In genomic region chr9:137231313-137232039, GRCh38 we compare ENCODE assay signal across 37 cellular contexts. TPM values are rescaled to one million over a fixed set of nuclear protein-coding genes. Genes with fewer than 3 reads are reported as not detected.
"Had no signal": no experiment of that assay in that cellular context is flagged by ENCODE, and none has a peak within 500 bp of the region (broad histone marks: within the 10 kb centered on the region; RNA-seq: fewer than 3 reads in every experiment).

No MANE protein-coding gene starts in this region.

- FAIRE-seq: astrocyte had no signal

- H3K4me3 ChIP-seq: adrenal gland, body of pancreas, breast epithelium, Peyer's patch had no signal

- H3K36me3 ChIP-seq: adrenal gland, breast epithelium, Peyer's patch had no signal

- ATAC-seq: activated naive CD4-positive, alpha-beta T cell treated with anti-CD3 and anti-CD28 coated beads, Interleukin-2, amount 50 U/mL, for 72 hours; activated T-cell treated with anti-CD3 and anti-CD28 coated beads, Interleukin-2, amount 50 U/mL, for 4 hours; body of pancreas; PC-3; Right ventricle myocardium inferior had no signal

- H3K27ac ChIP-seq: adrenal gland, body of pancreas, breast epithelium, VCaP had no signal

- DNase-seq: activated B cell treated with CpG ODN at 0.5 μM for 24 hours; activated CD4-positive, alpha-beta memory T cell treated with anti-CD3 and anti-CD28 coated beads for 36 hours; activated CD4-positive, alpha-beta T cell treated with anti-CD3 and anti-CD28 coated beads for 4 hours; activated CD4-positive, alpha-beta T cell treated with anti-CD3 and anti-CD28 coated beads, Interleukin-2, amount 50 U/mL, for 1 hour; activated CD4-positive, CD25-positive, alpha-beta regulatory T cell treated with anti-CD3 and anti-CD28 coated beads, Interleukin-2, amount 50 U/mL, for 72 hours; activated CD8-positive, alpha-beta memory T cell treated with anti-CD3 and anti-CD28 coated beads, Interleukin-2, amount 50 U/mL, for 4 hours; activated gamma-delta T cell treated with Interleukin-2 at 50 U/mL for 16 hours; activated naive CD4-positive, alpha-beta T cell treated with anti-CD3 and anti-CD28 coated beads for 36 hours; activated T-cell treated with anti-CD3 and anti-CD28 coated beads for 4 hours; activated T-cell treated with anti-CD3 and anti-CD28 coated beads, Interleukin-2, amount 50 U/mL, for 4 hours; adrenal gland; body of pancreas; Kasumi-1; KG1; NCI-H1092 treated with DMSO at 0.1 percent for 48 hours; NCI-H1417 treated with DMSO at 0.1 percent for 48 hours; NCI-H1694; NCI-H1930; NCI-H2081 treated with DMSO at 0.1 percent for 48 hours; NCI-H345; NCI-H524 treated with DMSO at 0.1 percent for 48 hours; PC-3; Peyer's patch; RPMI8226; SIG-M5; SW 1271; T-helper 1 cell; T-helper 2 cell; T-helper 9 cell had no signal

- H3K9me3 ChIP-seq: adrenal gland, body of pancreas, breast epithelium had no signal

RNA-seq across cellular contexts. Expression of gene SLC34A3, which starts 0.8 kb away (rescaled TPM):
- total RNA-seq: activated B cell treated with CpG ODN at 0.5 μM for 24 hours; activated CD4-positive, alpha-beta memory T cell treated with anti-CD3 and anti-CD28 coated beads for 36 hours; activated naive CD4-positive, alpha-beta T cell treated with anti-CD3 and anti-CD28 coated beads for 36 hours; activated T-cell treated with anti-CD3 and anti-CD28 coated beads, Interleukin-2, amount 50 U/mL, for 4 hours; activated T-helper 1 cell treated with anti-CD3 and anti-CD28 coated beads, Interleukin-12 subunit alpha, Interleukin-12 subunit beta, Interleukin-2, Interleukin-4 antibody, amounts not matched to agents 30 ng/mL and 10 ng/mL and 1 ng/mL, durations not matched to agents 14 hours and 24 hours and 36 hours; adrenal gland; breast epithelium; cardiac septum; NCI-H460; Right ventricle myocardium inferior had no signal
- polyA plus RNA-seq: adrenal gland had no signal

RNA-seq across cellular contexts. Expression of gene RNF224, which starts 4.2 kb away (rescaled TPM):
- total RNA-seq: activated B cell treated with CpG ODN at 0.5 μM for 24 hours; activated CD4-positive, alpha-beta memory T cell treated with anti-CD3 and anti-CD28 coated beads for 36 hours; activated naive CD4-positive, alpha-beta T cell treated with anti-CD3 and anti-CD28 coated beads for 36 hours; activated naive CD4-positive, alpha-beta T cell treated with anti-CD3 and anti-CD28 coated beads, Interleukin-2, amount 50 U/mL, for 72 hours; activated T-cell treated with anti-CD3 and anti-CD28 coated beads, Interleukin-2, amount 50 U/mL, for 4 hours; adrenal gland; astrocyte; cardiac septum; NCI-H460; Peyer's patch; Right ventricle myocardium inferior had no signal
- polyA plus RNA-seq: adrenal gland had no signal

RNA-seq across cellular contexts. Expression of gene CYSRT1, which starts 6.5 kb away (rescaled TPM):
- total RNA-seq: body of pancreas, cardiac septum, Right ventricle myocardium inferior had no signal
